In genomic region chr4:31613946-31614623, GRCh38 we compare ENCODE assay signal across 15 cellular contexts.
DNase-seq lines count a peak whose midpoint lies in the region; ATAC-seq and TF ChIP-seq lines count a peak whose summit lies in the region.
"Had no signal": no experiment of that assay in that cellular context is flagged by ENCODE, and none has a peak within 500 bp of the region (broad histone marks: within the 10 kb centered on the region; RNA-seq: fewer than 3 reads in every experiment).

No MANE protein-coding gene starts in this region.

- POLR2A ChIA-PET in WTC11 (lab: Charles Lee), result no interaction called here

- no peak overlapping the region for H2BK5ac ChIP-seq in H9 (ENCODE audit: insufficient read length, low read length)

- DNase-seq in H9 (peak; percentile 31), NCI-H146 (lab: John Stamatoyannopoulos, UW) (peak; percentile 45), WTC11 (ENCODE audit: low spot score) (peak; percentile 13), myocyte (ENCODE audit: low read depth) (peak; percentile 4)
- no peak for DNase-seq in stimulated activated naive CD4-positive, alpha-beta T cell (lab: John Stamatoyannopoulos, UW)
- DNase-seq: activated CD4-positive, alpha-beta T cell treated with anti-CD3 and anti-CD28 coated beads for 1 hour; amniotic stem cell; effector CD8-positive, alpha-beta T cell; heart right ventricle; ovary; stimulated activated CD4-positive, alpha-beta T cell treated with anti-CD3 and anti-CD28 coated beads, Interleukin-15, amount 100 ng/mL, for 24 hours had no signal

- H3K27me3 Mint-ChIP-seq in H9 (ENCODE audit: low read depth) (no peaks in the 10 kb centered on the region), WTC11 (ENCODE audit: low read depth) (no peaks in the 10 kb centered on the region)
- H3K27me3 Mint-ChIP-seq: type B pancreatic cell had no signal

- no peak overlapping the region for H2BK120ac ChIP-seq in H9 (ENCODE audit: low read depth, low read length, poor library complexity, severe bottlenecking)

- no peaks in the 10 kb centered on the region for H4K20me1 ChIP-seq in H9 (ENCODE audit: control insufficient read depth, insufficient read depth, insufficient read length)

- H2BK12ac ChIP-seq in H9 (ENCODE audit: insufficient read length, low read depth, low read length), result no peak overlapping the region

- ATAC-seq in WTC11, result peak; percentile 81
- ATAC-seq in HG03469 (IDR thresholded peaks at IDR 0.05; ENCODE audit: unreplicated experiment), result no peak
- ATAC-seq in GM21717 (IDR thresholded peaks at IDR 0.05; ENCODE audit: unreplicated experiment), result no peak
- no peak for ATAC-seq in GM19452 (IDR thresholded peaks at IDR 0.05; ENCODE audit: unreplicated experiment)
- ATAC-seq: heart right ventricle had no signal

- H3K36me3 Mint-ChIP-seq in H9 (ENCODE audit: insufficient read depth in 1 of 3, low read depth in 3 of 3), result no peaks in the 10 kb centered on the region; a peak in 1 of 7 replicates
- H3K36me3 Mint-ChIP-seq in WTC11, result no peaks in the 10 kb centered on the region
- H3K36me3 Mint-ChIP-seq: type B pancreatic cell had no signal

- no peak overlapping the region; the same call in 1 of the 2 replicates for H3K14ac ChIP-seq in H9 (ENCODE audit: insufficient read depth, low read length)

- no peaks in the 10 kb centered on the region for H3K23me2 ChIP-seq in H9 (ENCODE audit: insufficient read length, low read depth, low read length, poor library complexity, severe bottlenecking)

- H3K79me2 ChIP-seq in H9 (ENCODE audit: insufficient read depth, low read length), result no peaks in the 10 kb centered on the region

- no peak overlapping the region for H4K8ac ChIP-seq in H9 (replicated peaks; ENCODE audit: insufficient read length, low read depth, low read length)

- no peak overlapping the region for H3T11ph ChIP-seq in H9 (ENCODE audit: low read length)

- H3K27me3 ChIP-seq in H9 (ENCODE audit: insufficient read depth, low read length), result no peaks in the 10 kb centered on the region
- H3K27me3 ChIP-seq: heart right ventricle, ovary had no signal

- no peaks in the 10 kb centered on the region for H3K9me3 ChIP-seq in H9 (ENCODE audit: control insufficient read depth, low read depth, low read length)
- H3K9me3 ChIP-seq: heart right ventricle, ovary had no signal

- no peak overlapping the region for H4K5ac ChIP-seq in H9 (ENCODE audit: insufficient read length, low read depth, low read length)

- no peak overlapping the region for H3K23ac ChIP-seq in H9 (ENCODE audit: insufficient read length, low read depth, low read length)

- WGBS in H9 (ENCODE audit: extremely low coverage, insufficient read length, low lambda C conversion rate), result no CpG with 5 or more reads among the region's 7 CpGs

- H3K4me3 Mint-ChIP-seq in H9 (no peak overlapping the region), WTC11 (no peak overlapping the region)
- H3K4me3 Mint-ChIP-seq: type B pancreatic cell had no signal

- no peak for TF ChIP-seq CTCF in H9 (conservative IDR thresholded peaks at IDR 0.05)
- TF ChIP-seq CTCF in WTC11 (IDR thresholded peaks at IDR 0.05), result no peak

- CTCF ChIA-PET in WTC11 (lab: Charles Lee), result no interaction called here

- H3K27ac ChIP-seq in H9 (ENCODE audit: insufficient read length, low read depth, low read length), result no peak overlapping the region
- H3K27ac ChIP-seq: heart right ventricle, ovary had no signal

- no peaks in the 10 kb centered on the region for H3K4me1 ChIP-seq in H9 (ENCODE audit: insufficient read depth, low read length)
- H3K4me1 ChIP-seq: heart right ventricle had no signal

- H3K4me1 Mint-ChIP-seq in H9, result peaks cover 3 to 6% of the 10 kb centered on the region in 2 experiments; a peak in 3 of 4 replicates
- peaks cover 10% of the 10 kb centered on the region for H3K4me1 Mint-ChIP-seq in WTC11

- H3K79me1 ChIP-seq in H9 (ENCODE audit: insufficient read depth, low read depth, low read length, poor library complexity, severe bottlenecking), result no peaks in the 10 kb centered on the region

- H4K91ac ChIP-seq in H9 (ENCODE audit: insufficient read length, low read depth, low read length), result no peak overlapping the region

- no peak overlapping the region for H2BK20ac ChIP-seq in H9 (ENCODE audit: low read depth, low read length, poor library complexity, severe bottlenecking)

- H3K9me3 Mint-ChIP-seq in H9, result no peaks in the 10 kb centered on the region
- 0 out of 2 replicates have a peak, but pooled peaks cover 4% of the 10 kb centered on the region for H3K9me3 Mint-ChIP-seq in WTC11
- H3K9me3 Mint-ChIP-seq: type B pancreatic cell had no signal

- H3K4ac ChIP-seq in H9 (ENCODE audit: low read depth, low read length), result no peak overlapping the region

- H3K56ac ChIP-seq in H9 (ENCODE audit: insufficient read length, low read depth, low read length), result no peak overlapping the region

- H2AFZ ChIP-seq in H9 (ENCODE audit: low read length), result no peak overlapping the region

- H3K4me2 ChIP-seq in H9 (ENCODE audit: insufficient read depth, insufficient read length, low read length), result no peak overlapping the region

- H2AK5ac ChIP-seq in H9 (ENCODE audit: insufficient read length, low read length), result no peak overlapping the region

- H3K27ac Mint-ChIP-seq in H9, result peak overlapping the region in 1 of 3 experiments; percentile 28; a peak in 1 of 7 replicates
- H3K27ac Mint-ChIP-seq in WTC11, result no peak overlapping the region
- H3K27ac Mint-ChIP-seq: type B pancreatic cell had no signal

- no peak overlapping the region for H3K9ac ChIP-seq in H9 (ENCODE audit: extremely low read depth, insufficient read length, low read length)

- H3K18ac ChIP-seq in H9 (ENCODE audit: insufficient read length, low read depth, low read length), result no peak overlapping the region

- H2BK15ac ChIP-seq in H9 (ENCODE audit: low read depth, low read length), result no peak overlapping the region

TF ChIP-seq in WTC11, 78 proteins besides CTCF, POLR2A, EP300 and RAD21 (continues in another document):
- no peak for TF ChIP-seq STAT6 (CRISPR knock-in tag; conservative IDR thresholded peaks at IDR 0.05; ENCODE audit: low read depth)
- no peak for TF ChIP-seq RELA (CRISPR knock-in tag; IDR thresholded peaks at IDR 0.05; ENCODE audit: borderline replicate concordance)
- no peak for TF ChIP-seq ZNF532 (CRISPR knock-in tag; IDR thresholded peaks at IDR 0.05; ENCODE audit: borderline replicate concordance)

Comparison
In these comparisons a context has a peak if more than half of its experiments do, and no peak if none do; other contexts are left out.
1. DNase-seq: peak in H9 (single experiment), NCI-H146 (single experiment), WTC11 (single experiment) and myocyte (single experiment); none in stimulated activated naive CD4-positive, alpha-beta T cell (0 of 6).